In genomic region chr10:61465216-61465496, GRCh38 we compare ENCODE assay signal across 28 cellular contexts. TPM values are rescaled to one million over a fixed set of nuclear protein-coding genes. Genes with fewer than 3 reads are reported as not detected.
A peak's percentile ranks its signal among the peaks of the same experiment; 100 is the strongest.
DNase-seq lines count a peak whose midpoint lies in the region; ATAC-seq and TF ChIP-seq lines count a peak whose summit lies in the region.
"Had no signal": no experiment of that assay in that cellular context is flagged by ENCODE, and none has a peak within 500 bp of the region (broad histone marks: within the 10 kb centered on the region; RNA-seq: fewer than 3 reads in every experiment).

No MANE protein-coding gene starts in this region.

- H2AK9ac ChIP-seq in IMR-90 (replicated peaks; ENCODE audit: low read depth, low read length, poor library complexity) = no peak overlapping the region

- no peak overlapping the region for H2AFZ ChIP-seq in IMR-90 (replicated peaks; ENCODE audit: low read length, poor library complexity)

- no peak for TF ChIP-seq CTCF in IMR-90 (conservative IDR thresholded peaks at IDR 0.05; ENCODE audit: low read depth, low read length)
- TF ChIP-seq CTCF in cardiac fibroblast (IDR thresholded peaks at IDR 0.05; ENCODE audit: low read depth, low read length) = peak; percentile 3
- peak; percentile 20 for TF ChIP-seq CTCF in fibroblast of villous mesenchyme (IDR thresholded peaks at IDR 0.05; ENCODE audit: insufficient read depth, low read depth, low read length)
- TF ChIP-seq CTCF in type B pancreatic cell (conservative IDR thresholded peaks at IDR 0.05) = peak; percentile 58
- no peak for TF ChIP-seq CTCF in Calu3 (IDR thresholded peaks at IDR 0.05; ENCODE audit: unreplicated experiment)

- no peaks in the 10 kb centered on the region for H3K79me1 ChIP-seq in IMR-90 (ENCODE audit: low read depth in 1 of 2, low read length in 2 of 2)

- TF ChIP-seq RAD21 in IMR-90 (IDR thresholded peaks at IDR 0.05; ENCODE audit: low read length) = no peak

- TF ChIP-seq POLR2A in IMR-90 (IDR thresholded peaks at IDR 0.05; ENCODE audit: low read depth, low read length) = no peak

- H3K27ac Mint-ChIP-seq in type B pancreatic cell = no peak overlapping the region
- H3K27ac Mint-ChIP-seq in activated T-helper 17 cell treated with anti-CD3 and anti-CD28 coated beads, Interleukin-2, amount 50 U/mL, for 72 hours = no peak overlapping the region
- no peak overlapping the region for H3K27ac Mint-ChIP-seq in Calu3 (ENCODE audit: unreplicated experiment)
- H3K27ac Mint-ChIP-seq: activated B cell treated with CpG ODN at 0.5 μM for 24 hours; activated CD4-positive, alpha-beta T cell treated with anti-CD3 and anti-CD28 coated beads, Interleukin-2, amount 10 ng/mL, durations not matched to agents 7 days and 5 days; activated naive CD8-positive, alpha-beta T cell treated with anti-CD3 and anti-CD28 coated beads for 36 hours; activated T-cell treated with anti-CD3 and anti-CD28 coated beads, Interleukin-2, amount 50 U/mL, for 24 hours; CD4-positive, CD25-positive, alpha-beta regulatory T cell; mesothelial cell of epicardium; naive thymus-derived CD4-positive, alpha-beta T cell; stimulated activated effector memory CD8-positive, alpha-beta T cell treated with anti-CD3 and anti-CD28 coated beads, Interleukin-12 subunit alpha, Interleukin-12 subunit beta, amount 100 ng/mL, for 72 hours had no signal

- no peak overlapping the region for H4K91ac ChIP-seq in IMR-90 (ENCODE audit: insufficient read depth, low read depth, low read length)

- H3K27me3 ChIP-seq in IMR-90 (ENCODE audit: control insufficient read depth, insufficient read depth, low read length) = no peaks in the 10 kb centered on the region
- H3K27me3 ChIP-seq: dorsolateral prefrontal cortex, sigmoid colon, SJCRH30, upper lobe of left lung had no signal

- dilution Hi-C loops in IMR-90 (cut with HindIII; ENCODE audit: low sequenced_read_pairs, unreplicated experiment) = no loop called here

- H3K14ac ChIP-seq in IMR-90 (replicated peaks; ENCODE audit: low read depth, low read length) = no peak overlapping the region

- H3K4me3 Mint-ChIP-seq in type B pancreatic cell = no peak overlapping the region
- H3K4me3 Mint-ChIP-seq in activated T-helper 17 cell treated with anti-CD3 and anti-CD28 coated beads, Interleukin-2, amount 50 U/mL, for 72 hours = no peak overlapping the region
- no peak overlapping the region for H3K4me3 Mint-ChIP-seq in Calu3 (ENCODE audit: low read depth, unreplicated experiment)
- H3K4me3 Mint-ChIP-seq: activated B cell treated with CpG ODN at 0.5 μM for 24 hours; activated CD4-positive, alpha-beta T cell treated with anti-CD3 and anti-CD28 coated beads, Interleukin-2, amount 10 ng/mL, durations not matched to agents 7 days and 5 days; activated naive CD8-positive, alpha-beta T cell treated with anti-CD3 and anti-CD28 coated beads for 36 hours; activated T-cell treated with anti-CD3 and anti-CD28 coated beads, Interleukin-2, amount 50 U/mL, for 24 hours; CD4-positive, CD25-positive, alpha-beta regulatory T cell; mesothelial cell of epicardium; naive thymus-derived CD4-positive, alpha-beta T cell; stimulated activated effector memory CD8-positive, alpha-beta T cell treated with anti-CD3 and anti-CD28 coated beads, Interleukin-12 subunit alpha, Interleukin-12 subunit beta, amount 100 ng/mL, for 72 hours had no signal

- H3K27me3 Mint-ChIP-seq in type B pancreatic cell (no peaks in the 10 kb centered on the region), Calu3 (ENCODE audit: unreplicated experiment) (no peaks in the 10 kb centered on the region)
- no peaks in the 10 kb centered on the region for H3K27me3 Mint-ChIP-seq in activated T-helper 17 cell treated with anti-CD3 and anti-CD28 coated beads, Interleukin-2, amount 50 U/mL, for 72 hours
- H3K27me3 Mint-ChIP-seq: activated CD4-positive, alpha-beta T cell treated with anti-CD3 and anti-CD28 coated beads, Interleukin-2, amount 10 ng/mL, durations not matched to agents 7 days and 5 days; activated naive CD8-positive, alpha-beta T cell treated with anti-CD3 and anti-CD28 coated beads for 36 hours; activated T-cell treated with anti-CD3 and anti-CD28 coated beads, Interleukin-2, amount 50 U/mL, for 24 hours had no signal

- H2BK5ac ChIP-seq in IMR-90 (ENCODE audit: low read depth, low read length, poor library complexity, severe bottlenecking) = peak overlapping the region; percentile 10

- H4K8ac ChIP-seq in IMR-90 (ENCODE audit: low read depth in 2 of 2, low read length in 2 of 2) = no peak overlapping the region

- peak overlapping the region; percentile 16; the same call in 1 of the 2 replicates for H2BK120ac ChIP-seq in IMR-90 (ENCODE audit: low read depth, low read length)

- no TSS peak for BruUV-seq in IMR-90 (replicated peaks; lab: Mats Ljungman, UMichigan)
- no TSS peak for BruUV-seq in Calu3 (replicated peaks; lab: Mats Ljungman, UMichigan)

- peak overlapping the region; percentile 8; the same call in 1 of the 2 replicates for H3K4me2 ChIP-seq in IMR-90 (ENCODE audit: low read depth, low read length)

- H3K4me3 ChIP-seq in IMR-90 (ENCODE audit: insufficient read depth, low read depth, low read length) = no peak overlapping the region
- no peak overlapping the region for H3K4me3 ChIP-seq in cardiac fibroblast (replicated peaks in 1 of 2; ENCODE audit: low read depth in 2 of 2, low read length in 2 of 2)
- no peak overlapping the region for H3K4me3 ChIP-seq in fibroblast of villous mesenchyme (ENCODE audit: low read depth, low read length)
- H3K4me3 ChIP-seq: dorsolateral prefrontal cortex, psoas muscle, sigmoid colon, SJCRH30, upper lobe of left lung had no signal

- H3K36me3 ChIP-seq in IMR-90 (ENCODE audit: control insufficient read depth, insufficient read depth, low read length) = no peaks in the 10 kb centered on the region
- H3K36me3 ChIP-seq: sigmoid colon, SJCRH30, upper lobe of left lung had no signal

- H4K5ac ChIP-seq in IMR-90 (ENCODE audit: low read depth, low read length) = no peak overlapping the region

- no peaks in the 10 kb centered on the region for H3K9me3 ChIP-seq in IMR-90 (ENCODE audit: control insufficient read depth, insufficient read depth, low read length)
- H3K9me3 ChIP-seq: psoas muscle, sigmoid colon, SJCRH30, upper lobe of left lung had no signal

- in situ Hi-C loops in IMR-90 (cut with MboI; ENCODE audit: low sequenced_read_pairs) = no loop called here

- no peak overlapping the region for H3K56ac ChIP-seq in IMR-90 (ENCODE audit: extremely low read depth, insufficient read depth, low read length)

- peak overlapping the region; percentile 56 for H3K18ac ChIP-seq in IMR-90 (ENCODE audit: low read depth, low read length)

- H3K9ac ChIP-seq in IMR-90 (ENCODE audit: low read depth, low read length) = no peak overlapping the region

- CTCF ChIA-PET in IMR-90 (lab: Yijun Ruan, JAX) (no interaction called here), Calu3 (lab: Charles Lee) (no interaction called here)

- no peak overlapping the region for H2AK5ac ChIP-seq in IMR-90 (ENCODE audit: low read depth, low read length)

- no peak overlapping the region for H2BK15ac ChIP-seq in IMR-90 (ENCODE audit: low read depth, low read length)

- ATAC-seq in IMR-90 (ENCODE audit: low read depth) = no peak
- no peak for ATAC-seq in activated T-helper 17 cell treated with anti-CD3 and anti-CD28 coated beads, Interleukin-2, amount 50 U/mL, for 72 hours (replicated peaks)
- ATAC-seq: psoas muscle had no signal

- H3K27ac ChIP-seq in IMR-90 (ENCODE audit: insufficient read depth, low read length) = no peak overlapping the region
- H3K27ac ChIP-seq: psoas muscle, sigmoid colon, SJCRH30, upper lobe of left lung had no signal

- peaks cover 10% of the 10 kb centered on the region for H3K4me1 ChIP-seq in IMR-90 (ENCODE audit: control insufficient read depth, insufficient read depth, low read length)
- H3K4me1 ChIP-seq: psoas muscle, SJCRH30, upper lobe of left lung had no signal

- intact Hi-C loops in IMR-90 (cut with micrococcal nuclease) (no loop called here), Calu3 (cut with micrococcal nuclease; ENCODE audit: unreplicated experiment) (no loop called here)

- H3K4ac ChIP-seq in IMR-90 (ENCODE audit: low read depth, low read length) = no peak overlapping the region

- peaks cover 5% of the 10 kb centered on the region for H3K9me3 Mint-ChIP-seq in type B pancreatic cell
- peaks cover 5% of the 10 kb centered on the region for H3K9me3 Mint-ChIP-seq in activated T-helper 17 cell treated with anti-CD3 and anti-CD28 coated beads, Interleukin-2, amount 50 U/mL, for 72 hours
- H3K9me3 Mint-ChIP-seq in Calu3 (ENCODE audit: low read depth, unreplicated experiment) = no peaks in the 10 kb centered on the region
- H3K9me3 Mint-ChIP-seq: activated B cell treated with CpG ODN at 0.5 μM for 24 hours; activated CD4-positive, alpha-beta T cell treated with anti-CD3 and anti-CD28 coated beads, Interleukin-2, amount 10 ng/mL, durations not matched to agents 7 days and 5 days; activated naive CD8-positive, alpha-beta T cell treated with anti-CD3 and anti-CD28 coated beads for 36 hours; activated T-cell treated with anti-CD3 and anti-CD28 coated beads, Interleukin-2, amount 50 U/mL, for 24 hours; stimulated activated effector memory CD8-positive, alpha-beta T cell treated with anti-CD3 and anti-CD28 coated beads, Interleukin-12 subunit alpha, Interleukin-12 subunit beta, amount 100 ng/mL, for 72 hours had no signal

- no peaks in the 10 kb centered on the region for H3K4me1 Mint-ChIP-seq in type B pancreatic cell (ENCODE audit: unreplicated experiment)
- H3K4me1 Mint-ChIP-seq in activated T-helper 17 cell treated with anti-CD3 and anti-CD28 coated beads, Interleukin-2, amount 50 U/mL, for 72 hours = no peaks in the 10 kb centered on the region
- H3K4me1 Mint-ChIP-seq in Calu3 (ENCODE audit: low read depth, unreplicated experiment) = no peaks in the 10 kb centered on the region
- H3K4me1 Mint-ChIP-seq: activated B cell treated with CpG ODN at 0.5 μM for 24 hours; activated CD4-positive, alpha-beta T cell treated with anti-CD3 and anti-CD28 coated beads, Interleukin-2, amount 10 ng/mL, durations not matched to agents 7 days and 5 days; activated naive CD8-positive, alpha-beta T cell treated with anti-CD3 and anti-CD28 coated beads for 36 hours; CD4-positive, CD25-positive, alpha-beta regulatory T cell; naive thymus-derived CD4-positive, alpha-beta T cell; stimulated activated effector memory CD8-positive, alpha-beta T cell treated with anti-CD3 and anti-CD28 coated beads, Interleukin-12 subunit alpha, Interleukin-12 subunit beta, amount 100 ng/mL, for 72 hours had no signal

- DNase-seq in IMR-90 = no peak
- no peak for DNase-seq in cardiac fibroblast (ENCODE audit: low read depth in 2 of 2)
- DNase-seq in fibroblast of villous mesenchyme (ENCODE audit: low read depth) = no peak
- DNase-seq in type B pancreatic cell (ENCODE audit: extremely low spot score, unreplicated experiment) = no peak
- no peak for DNase-seq in NCI-H446 (lab: John Stamatoyannopoulos, UW)
- DNase-seq in Calu3 = no peak
- DNase-seq: activated B cell treated with CpG ODN at 0.5 μM for 24 hours; activated CD4-positive, alpha-beta T cell treated with anti-CD3 and anti-CD28 coated beads, Interleukin-2, amount 10 ng/mL, durations not matched to agents 7 days and 5 days; activated gamma-delta T cell; activated naive CD8-positive, alpha-beta T cell treated with anti-CD3 and anti-CD28 coated beads for 36 hours; activated T-cell treated with anti-CD3 and anti-CD28 coated beads, Interleukin-2, amount 50 U/mL, for 24 hours; anterior cingulate cortex; CD4-positive, CD25-positive, alpha-beta regulatory T cell; dorsolateral prefrontal cortex; kidney; naive thymus-derived CD4-positive, alpha-beta T cell; NCI-H1092 treated with DMSO at 0.1 percent for 48 hours; NCI-H1694 treated with DMSO at 0.1 percent for 48 hours; NCI-H510A; psoas muscle; RPMI8226; sigmoid colon; upper lobe of left lung had no signal

- no peaks in the 10 kb centered on the region for H4K20me1 ChIP-seq in IMR-90 (ENCODE audit: insufficient read depth, low read length)

- no peak overlapping the region for H2BK20ac ChIP-seq in IMR-90 (ENCODE audit: low read depth, low read length)

- H3K9me1 ChIP-seq in IMR-90 (ENCODE audit: insufficient read depth, low read length) = peaks cover 7% of the 10 kb centered on the region

- POLR2A ChIA-PET in IMR-90 (lab: Charles Lee; ENCODE audit: unreplicated experiment) = no interaction called here

- no peak overlapping the region for H3K23ac ChIP-seq in IMR-90 (ENCODE audit: low read depth, low read length)

- H3K36me3 Mint-ChIP-seq in type B pancreatic cell = no peaks in the 10 kb centered on the region
- no peaks in the 10 kb centered on the region for H3K36me3 Mint-ChIP-seq in activated T-helper 17 cell treated with anti-CD3 and anti-CD28 coated beads, Interleukin-2, amount 50 U/mL, for 72 hours (ENCODE audit: low read depth)
- no peaks in the 10 kb centered on the region for H3K36me3 Mint-ChIP-seq in Calu3 (ENCODE audit: insufficient read depth, unreplicated experiment)
- H3K36me3 Mint-ChIP-seq: activated naive CD8-positive, alpha-beta T cell treated with anti-CD3 and anti-CD28 coated beads for 36 hours; CD4-positive, CD25-positive, alpha-beta regulatory T cell; mesothelial cell of epicardium; naive thymus-derived CD4-positive, alpha-beta T cell; stimulated activated effector memory CD8-positive, alpha-beta T cell treated with anti-CD3 and anti-CD28 coated beads, Interleukin-12 subunit alpha, Interleukin-12 subunit beta, amount 100 ng/mL, for 72 hours had no signal

RNA-seq across cellular contexts. Expression of gene TMEM26, which starts 12.0 kb away (rescaled TPM):
- total RNA-seq in IMR-90 (2012; rRNA removed) (0.36 and 0.56 TPM in 2 replicates), fibroblast of villous mesenchyme (5.6 and 6.4 TPM in 2 replicates), type B pancreatic cell (ENCODE audit: low replicate concordance) (0.79 and 3.4 TPM in 2 replicates), Calu3 (2022) (not detected in 2 replicates)
- polyA plus RNA-seq in IMR-90 (2012; rRNA removed) = 0.16 and 0.22 TPM in 2 replicates
- polyA plus RNA-seq in IMR-90 (2012; cell fraction: cytosol; rRNA removed) = 0.08 and 0.84 TPM in 2 replicates
- 0.14 and 0.57 TPM in 2 replicates for polyA plus RNA-seq in IMR-90 (2012; cell fraction: nucleus; rRNA removed; ENCODE audit: low replicate concordance)
- total RNA-seq in activated T-helper 17 cell treated with anti-CD3 and anti-CD28 coated beads, Interleukin-2, amount 50 U/mL, for 72 hours = not detected
- total RNA-seq: activated B cell treated with CpG ODN at 0.5 μM for 24 hours; activated CD4-positive, alpha-beta T cell treated with anti-CD3 and anti-CD28 coated beads, Interleukin-2, amount 10 ng/mL, durations not matched to agents 7 days and 5 days; activated naive CD8-positive, alpha-beta T cell treated with anti-CD3 and anti-CD28 coated beads for 36 hours; CD4-positive, CD25-positive, alpha-beta regulatory T cell; Daoy; SJCRH30 had no signal
- polyA plus RNA-seq: CD4-positive, CD25-positive, alpha-beta regulatory T cell; naive thymus-derived CD4-positive, alpha-beta T cell had no signal

Comparison
In these comparisons a context has a peak if more than half of its experiments do, and no peak if none do; other contexts are left out.
1. CTCF ChIP-seq: peak in cardiac fibroblast (single experiment), fibroblast of villous mesenchyme (single experiment) and type B pancreatic cell (single experiment); none in IMR-90 (single experiment) and Calu3 (single experiment).